Comparison of ENCODE assay signal across 7 cellular contexts in the genomic region with DNA sequence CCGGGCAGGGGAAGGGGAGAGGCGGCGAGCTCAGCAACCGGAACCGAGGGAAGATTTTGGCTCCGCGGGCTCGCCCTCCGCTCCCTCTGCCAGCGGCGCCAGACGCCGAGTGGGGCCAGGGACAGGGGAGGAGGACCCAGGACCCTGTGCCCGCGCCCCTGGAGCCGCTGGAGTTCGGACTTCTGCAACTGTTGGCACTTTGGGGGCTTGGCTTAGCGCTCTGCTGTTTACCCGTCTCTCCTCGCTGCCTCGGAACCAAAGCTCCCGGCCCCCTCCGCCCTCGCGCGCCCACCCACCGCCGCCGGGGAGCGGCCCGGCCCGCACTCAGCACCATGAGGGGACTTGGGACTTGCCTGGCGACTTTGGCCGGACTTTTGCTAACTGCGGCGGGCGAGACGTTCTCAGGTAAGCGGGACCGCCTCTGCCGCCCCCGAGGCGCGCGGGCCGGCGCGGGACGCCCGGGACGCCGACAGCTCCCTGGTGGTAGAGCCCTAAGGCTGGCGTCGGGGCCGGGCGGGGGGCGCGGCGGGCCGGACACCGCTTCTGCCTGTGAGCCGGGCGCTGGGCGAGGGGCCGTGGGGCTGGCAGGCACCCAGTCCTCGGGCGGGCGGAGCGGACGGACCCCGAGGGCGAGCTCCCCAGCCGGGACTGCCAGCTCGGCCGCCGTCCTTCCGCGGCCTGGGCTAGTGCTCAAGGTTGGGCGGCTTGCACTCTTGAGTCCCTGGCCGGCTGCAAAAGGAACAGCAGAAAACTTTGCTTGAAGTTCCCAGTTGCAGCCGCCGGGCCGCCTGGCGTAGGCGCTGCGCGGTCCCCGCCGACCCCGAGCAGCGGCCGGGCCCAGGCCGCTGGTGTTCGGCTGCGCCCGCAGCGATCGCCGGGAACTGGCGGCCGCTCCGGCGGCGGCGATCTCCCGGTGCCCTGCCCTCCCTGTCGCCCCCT. TPM values are rescaled to one million over a fixed set of nuclear protein-coding genes. Genes with fewer than 3 reads are reported as not detected.
DNase-seq lines count a peak whose midpoint lies in the region; ATAC-seq, FAIRE-seq and TF ChIP-seq lines count a peak whose summit lies in the region.

No MANE protein-coding gene starts in this region.

- no peak for TF ChIP-seq CTCF in foreskin keratinocyte (conservative IDR thresholded peaks at IDR 0.05)
- TF ChIP-seq CTCF in nephron progenitor cell (IDR thresholded peaks at IDR 0.05) = no peak

- H3K27me3 ChIP-seq in foreskin keratinocyte = peaks cover 8% of the 10 kb centered on the region

- ATAC-seq in HG03159 (IDR thresholded peaks at IDR 0.05; ENCODE audit: unreplicated experiment) (peak; percentile 19), foreskin keratinocyte (peak; percentile 55), HG03457 (IDR thresholded peaks at IDR 0.05; ENCODE audit: unreplicated experiment) (no peak)
- ATAC-seq in activated T-helper 17 cell treated with anti-CD3 and anti-CD28 coated beads, Interleukin-2, amount 50 U/mL, for 72 hours (replicated peaks) = peak; percentile 25

- peaks cover 11% of the 10 kb centered on the region for H3K4me1 ChIP-seq in foreskin keratinocyte

- H3K27me3 Mint-ChIP-seq in activated T-helper 17 cell treated with anti-CD3 and anti-CD28 coated beads, Interleukin-2, amount 50 U/mL, for 72 hours = peaks cover 20% of the 10 kb centered on the region
- H3K27me3 Mint-ChIP-seq in nephron progenitor cell (ENCODE audit: low read depth, poor library complexity) = peaks cover 16% of the 10 kb centered on the region

- no peaks in the 10 kb centered on the region for H3K9me3 Mint-ChIP-seq in activated T-helper 17 cell treated with anti-CD3 and anti-CD28 coated beads, Interleukin-2, amount 50 U/mL, for 72 hours
- H3K9me3 Mint-ChIP-seq in nephron progenitor cell = peaks cover 14% of the 10 kb centered on the region

- TF ChIP-seq POLR2A in GM12891 (IDR thresholded peaks at IDR 0.05; ENCODE audit: low read depth, low read length) = no peak

- FAIRE-seq in GM12891 (lab: Jason Lieb, UNC) = no peak

- no peak overlapping the region for H3K4me3 Mint-ChIP-seq in activated T-helper 17 cell treated with anti-CD3 and anti-CD28 coated beads, Interleukin-2, amount 50 U/mL, for 72 hours
- peak overlapping the region; percentile 75 for H3K4me3 Mint-ChIP-seq in nephron progenitor cell

- H3K4me1 Mint-ChIP-seq in activated T-helper 17 cell treated with anti-CD3 and anti-CD28 coated beads, Interleukin-2, amount 50 U/mL, for 72 hours = peaks cover 1% of the 10 kb centered on the region
- H3K4me1 Mint-ChIP-seq in nephron progenitor cell = peaks cover 36% of the 10 kb centered on the region

- peak; percentile 19 for DNase-seq in GM12891 (ENCODE audit: insufficient read length, low spot score)
- DNase-seq in foreskin keratinocyte = peak in 1 of 2 donors; percentile 40
- peak; percentile 59 for DNase-seq in nephron progenitor cell
- DNase-seq in A172 (ENCODE audit: low spot score) = no peak

- peaks cover 6% of the 10 kb centered on the region for H3K36me3 Mint-ChIP-seq in activated T-helper 17 cell treated with anti-CD3 and anti-CD28 coated beads, Interleukin-2, amount 50 U/mL, for 72 hours (ENCODE audit: low read depth)
- peaks cover 14% of the 10 kb centered on the region for H3K36me3 Mint-ChIP-seq in nephron progenitor cell (ENCODE audit: low read depth)

- peak overlapping the region; percentile 52 for H3K27ac ChIP-seq in foreskin keratinocyte

- H3K27ac Mint-ChIP-seq in activated T-helper 17 cell treated with anti-CD3 and anti-CD28 coated beads, Interleukin-2, amount 50 U/mL, for 72 hours = no peak overlapping the region
- no peak overlapping the region for H3K27ac Mint-ChIP-seq in nephron progenitor cell

TF ChIP-seq in GM12891, 5 proteins besides CTCF, POLR2A, EP300 and RAD21:
- TF ChIP-seq POU2F2 (IDR thresholded peaks at IDR 0.05; ENCODE audit: low read depth, low read length) = no peak
- TF ChIP-seq TAF1 (IDR thresholded peaks at IDR 0.05; ENCODE audit: low read depth, low read length) = no peak
- TF ChIP-seq POLR2AphosphoS5 (IDR thresholded peaks at IDR 0.05; ENCODE audit: low read depth, low read length) = no peak
- TF ChIP-seq SPI1 (IDR thresholded peaks at IDR 0.05; ENCODE audit: low read depth, low read length) = no peak
- TF ChIP-seq PAX5 (IDR thresholded peaks at IDR 0.05; ENCODE audit: insufficient read depth, low read length, severe bottlenecking) = no peak

RNA-seq across cellular contexts. Expression of a gene that starts 0.6 kb away (rescaled TPM):
- polyA plus RNA-seq in GM12891 (2012; ENCODE audit: low read depth, missing spikeins) = 0.14 TPM
- 10 to 100 TPM in 1 of 2 donors, 1 to 10 TPM in 1; 7.5 to 24.5 TPM for total RNA-seq in activated T-helper 17 cell treated with anti-CD3 and anti-CD28 coated beads, Interleukin-2, amount 50 U/mL, for 72 hours
- 8.4 and 17.9 TPM in 2 replicates for total RNA-seq in foreskin keratinocyte
- polyA plus RNA-seq in foreskin keratinocyte = 6.2 and 9.7 TPM in 2 replicates
- total RNA-seq in A172 (2014; rRNA removed; shearing (Covaris generic)) = 19.0 and 26.4 TPM in 2 replicates
